ENCODE assay signal across 8 cellular contexts in the genomic region with DNA sequence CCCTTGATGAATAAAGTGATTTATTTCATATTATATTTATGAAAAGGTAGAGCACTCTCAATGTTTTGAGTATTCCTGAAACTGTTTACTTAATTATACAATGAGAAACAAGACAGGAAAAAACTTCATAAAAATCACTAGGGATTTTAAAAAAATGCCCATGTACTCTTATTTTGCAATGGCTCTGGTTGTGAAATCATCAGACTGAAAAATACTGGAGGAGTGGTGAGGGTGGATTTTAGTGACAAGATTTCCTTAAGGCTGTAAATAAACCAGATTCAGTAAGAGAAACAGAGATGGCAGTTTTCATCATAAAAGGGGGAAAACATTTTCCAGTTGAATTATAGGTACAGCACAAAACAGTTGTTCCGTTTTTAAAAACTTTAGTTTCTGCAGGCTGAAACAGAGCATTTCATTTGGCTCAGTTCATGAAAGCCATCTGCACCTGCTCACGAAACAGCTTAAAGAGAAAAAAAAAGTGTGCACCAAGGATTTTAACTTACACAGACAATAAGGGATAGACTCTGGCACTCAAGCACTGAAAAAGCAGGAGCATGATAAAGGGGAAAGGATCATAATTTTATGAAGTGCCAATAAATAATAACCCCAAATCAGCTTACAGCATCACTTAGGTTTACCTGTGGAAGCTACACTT.
DNase-seq lines count a peak whose midpoint lies in the region; TF ChIP-seq lines count a peak whose summit lies in the region.

No MANE protein-coding gene starts in this region.

- POLR2A ChIA-PET in HEK293 (lab: Yijun Ruan, JAX), result interaction anchor here (1.2 to 3.4 kb wide), 2 partner anchors 101 to 147 kb away, joined by 8 to 23 read pairs; a partner anchor contains a TSS

- DNase-seq in SJSA1 (ENCODE audit: low read depth in 1 of 2, low spot score in 2 of 2) (no peak), fibroblast of pulmonary artery (ENCODE audit: low read depth) (peak; percentile 77), 8988T (no peak), SW480 (ENCODE audit: low spot score) (no peak), hepatic stellate cell (ENCODE audit: low spot score) (no peak), amniotic stem cell (lab: John Stamatoyannopoulos, UW) (no peak)

- no peak for TF ChIP-seq CTCF in HEK293 (tag by site-specific recombination; IDR thresholded peaks at IDR 0.05)
- TF ChIP-seq CTCF in fibroblast of pulmonary artery (IDR thresholded peaks at IDR 0.05; ENCODE audit: low read length, missing control alignments), result no peak

- H3K27ac ChIP-seq in HEK293 (ENCODE audit: extremely low read depth, low read depth, low read length) (peak overlapping the region; percentile 79), SJSA1 (peak overlapping the region; percentile 77)

- H3K4me1 ChIP-seq in HEK293 (ENCODE audit: control insufficient read depth, insufficient read depth, low read length), result peaks cover 13% of the 10 kb centered on the region
- H3K4me1 ChIP-seq in SJSA1 (replicated peaks), result peaks cover 66% of the 10 kb centered on the region
- peaks cover 60% of the 10 kb centered on the region for H3K4me1 ChIP-seq in skeletal muscle satellite cell (ENCODE audit: control insufficient read depth, insufficient read depth, low read length)

- CTCF ChIA-PET in HEK293 (lab: Yijun Ruan, JAX), result interaction anchor here (0.6 to 2.7 kb wide), 4 partner anchors 19 to 261 kb away, joined by 3 to 14 read pairs (median 4); a partner anchor contains a TSS

- H3K9me3 ChIP-seq in HEK293 (ENCODE audit: control insufficient read depth, insufficient read depth, low read depth, low read length), result no peaks in the 10 kb centered on the region
- H3K9me3 ChIP-seq in SJSA1 (replicated peaks), result no peaks in the 10 kb centered on the region
- H3K9me3 ChIP-seq in skeletal muscle satellite cell (replicated peaks; ENCODE audit: low read length), result no peaks in the 10 kb centered on the region

- H3K36me3 ChIP-seq in HEK293 (ENCODE audit: control insufficient read depth in 2 of 2, insufficient read depth in 1 of 2, low read length in 2 of 2) (no peaks in the 10 kb centered on the region), SJSA1 (no peaks in the 10 kb centered on the region), skeletal muscle satellite cell (ENCODE audit: insufficient read depth, low read length) (no peaks in the 10 kb centered on the region)

- peak overlapping the region; percentile 79 for H3K4me2 ChIP-seq in skeletal muscle satellite cell (ENCODE audit: low read length)

- H3K9ac ChIP-seq in skeletal muscle satellite cell (ENCODE audit: low read depth, low read length), result peak overlapping the region; percentile 71

- H3K27me3 ChIP-seq in SJSA1 (replicated peaks) (no peaks in the 10 kb centered on the region), skeletal muscle satellite cell (ENCODE audit: control insufficient read depth, insufficient read depth, low read length) (no peaks in the 10 kb centered on the region)

- no peak overlapping the region for H3K4me3 ChIP-seq in HEK293 (ENCODE audit: low read depth, low read length)
- no peak overlapping the region for H3K4me3 ChIP-seq in SJSA1
- no peak overlapping the region for H3K4me3 ChIP-seq in fibroblast of pulmonary artery (replicated peaks; ENCODE audit: low read depth, low read length)
- peak overlapping the region; percentile 63 for H3K4me3 ChIP-seq in skeletal muscle satellite cell (ENCODE audit: low read length)

TF ChIP-seq in HEK293, 187 proteins besides CTCF, POLR2A, EP300 and RAD21:
- TF ChIP-seq OSR2 (tag by site-specific recombination; IDR thresholded peaks at IDR 0.05), result no peak
- no peak for TF ChIP-seq KLF1 (tag by site-specific recombination; IDR thresholded peaks at IDR 0.05)
- no peak for TF ChIP-seq ZNF830 (tag by site-specific recombination; IDR thresholded peaks at IDR 0.05; ENCODE audit: low read depth)
- TF ChIP-seq ZNF549 (tag by site-specific recombination; IDR thresholded peaks at IDR 0.05), result no peak
